1 cellular context compared by ENCODE assay signal in the genomic region with DNA sequence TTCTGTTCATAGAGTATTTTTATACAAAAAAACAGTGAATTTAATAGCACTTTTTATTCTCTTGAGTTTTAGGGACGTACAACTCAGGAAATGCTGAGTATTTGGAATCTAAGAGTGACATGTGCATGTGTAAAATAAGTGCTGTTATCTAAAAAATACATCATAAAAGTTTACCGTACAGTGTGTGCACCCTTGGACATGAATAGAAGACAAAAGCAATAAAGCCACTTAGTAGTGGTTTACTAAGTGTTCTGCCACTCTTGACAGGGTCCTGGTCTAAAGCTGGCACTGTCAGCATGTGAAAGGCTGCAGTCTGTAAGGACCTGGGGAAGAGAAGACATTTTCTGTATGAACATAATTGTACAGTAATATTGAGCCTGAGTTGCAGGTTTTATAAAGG.
TF ChIP-seq lines count a peak whose summit lies in the region.

No MANE protein-coding gene starts in this region.

TF ChIP-seq in HEK293, 187 proteins besides CTCF, POLR2A, EP300 and RAD21 (continued from another document):
- TF ChIP-seq, protein P1, sequence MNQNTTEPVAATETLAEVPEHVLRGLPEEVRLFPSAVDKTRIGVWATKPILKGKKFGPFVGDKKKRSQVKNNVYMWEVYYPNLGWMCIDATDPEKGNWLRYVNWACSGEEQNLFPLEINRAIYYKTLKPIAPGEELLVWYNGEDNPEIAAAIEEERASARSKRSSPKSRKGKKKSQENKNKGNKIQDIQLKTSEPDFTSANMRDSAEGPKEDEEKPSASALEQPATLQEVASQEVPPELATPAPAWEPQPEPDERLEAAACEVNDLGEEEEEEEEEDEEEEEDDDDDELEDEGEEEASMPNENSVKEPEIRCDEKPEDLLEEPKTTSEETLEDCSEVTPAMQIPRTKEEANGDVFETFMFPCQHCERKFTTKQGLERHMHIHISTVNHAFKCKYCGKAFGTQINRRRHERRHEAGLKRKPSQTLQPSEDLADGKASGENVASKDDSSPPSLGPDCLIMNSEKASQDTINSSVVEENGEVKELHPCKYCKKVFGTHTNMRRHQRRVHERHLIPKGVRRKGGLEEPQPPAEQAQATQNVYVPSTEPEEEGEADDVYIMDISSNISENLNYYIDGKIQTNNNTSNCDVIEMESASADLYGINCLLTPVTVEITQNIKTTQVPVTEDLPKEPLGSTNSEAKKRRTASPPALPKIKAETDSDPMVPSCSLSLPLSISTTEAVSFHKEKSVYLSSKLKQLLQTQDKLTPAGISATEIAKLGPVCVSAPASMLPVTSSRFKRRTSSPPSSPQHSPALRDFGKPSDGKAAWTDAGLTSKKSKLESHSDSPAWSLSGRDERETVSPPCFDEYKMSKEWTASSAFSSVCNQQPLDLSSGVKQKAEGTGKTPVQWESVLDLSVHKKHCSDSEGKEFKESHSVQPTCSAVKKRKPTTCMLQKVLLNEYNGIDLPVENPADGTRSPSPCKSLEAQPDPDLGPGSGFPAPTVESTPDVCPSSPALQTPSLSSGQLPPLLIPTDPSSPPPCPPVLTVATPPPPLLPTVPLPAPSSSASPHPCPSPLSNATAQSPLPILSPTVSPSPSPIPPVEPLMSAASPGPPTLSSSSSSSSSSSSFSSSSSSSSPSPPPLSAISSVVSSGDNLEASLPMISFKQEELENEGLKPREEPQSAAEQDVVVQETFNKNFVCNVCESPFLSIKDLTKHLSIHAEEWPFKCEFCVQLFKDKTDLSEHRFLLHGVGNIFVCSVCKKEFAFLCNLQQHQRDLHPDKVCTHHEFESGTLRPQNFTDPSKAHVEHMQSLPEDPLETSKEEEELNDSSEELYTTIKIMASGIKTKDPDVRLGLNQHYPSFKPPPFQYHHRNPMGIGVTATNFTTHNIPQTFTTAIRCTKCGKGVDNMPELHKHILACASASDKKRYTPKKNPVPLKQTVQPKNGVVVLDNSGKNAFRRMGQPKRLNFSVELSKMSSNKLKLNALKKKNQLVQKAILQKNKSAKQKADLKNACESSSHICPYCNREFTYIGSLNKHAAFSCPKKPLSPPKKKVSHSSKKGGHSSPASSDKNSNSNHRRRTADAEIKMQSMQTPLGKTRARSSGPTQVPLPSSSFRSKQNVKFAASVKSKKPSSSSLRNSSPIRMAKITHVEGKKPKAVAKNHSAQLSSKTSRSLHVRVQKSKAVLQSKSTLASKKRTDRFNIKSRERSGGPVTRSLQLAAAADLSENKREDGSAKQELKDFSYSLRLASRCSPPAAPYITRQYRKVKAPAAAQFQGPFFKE (tag by site-specific recombination; IDR thresholded peaks at IDR 0.05; ENCODE audit: borderline replicate concordance), result no peak
- TF ChIP-seq, protein P2, sequence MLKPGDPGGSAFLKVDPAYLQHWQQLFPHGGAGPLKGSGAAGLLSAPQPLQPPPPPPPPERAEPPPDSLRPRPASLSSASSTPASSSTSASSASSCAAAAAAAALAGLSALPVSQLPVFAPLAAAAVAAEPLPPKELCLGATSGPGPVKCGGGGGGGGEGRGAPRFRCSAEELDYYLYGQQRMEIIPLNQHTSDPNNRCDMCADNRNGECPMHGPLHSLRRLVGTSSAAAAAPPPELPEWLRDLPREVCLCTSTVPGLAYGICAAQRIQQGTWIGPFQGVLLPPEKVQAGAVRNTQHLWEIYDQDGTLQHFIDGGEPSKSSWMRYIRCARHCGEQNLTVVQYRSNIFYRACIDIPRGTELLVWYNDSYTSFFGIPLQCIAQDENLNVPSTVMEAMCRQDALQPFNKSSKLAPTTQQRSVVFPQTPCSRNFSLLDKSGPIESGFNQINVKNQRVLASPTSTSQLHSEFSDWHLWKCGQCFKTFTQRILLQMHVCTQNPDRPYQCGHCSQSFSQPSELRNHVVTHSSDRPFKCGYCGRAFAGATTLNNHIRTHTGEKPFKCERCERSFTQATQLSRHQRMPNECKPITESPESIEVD (tag by site-specific recombination; IDR thresholded peaks at IDR 0.05), result peak; percentile 81
- TF ChIP-seq, protein P3, sequence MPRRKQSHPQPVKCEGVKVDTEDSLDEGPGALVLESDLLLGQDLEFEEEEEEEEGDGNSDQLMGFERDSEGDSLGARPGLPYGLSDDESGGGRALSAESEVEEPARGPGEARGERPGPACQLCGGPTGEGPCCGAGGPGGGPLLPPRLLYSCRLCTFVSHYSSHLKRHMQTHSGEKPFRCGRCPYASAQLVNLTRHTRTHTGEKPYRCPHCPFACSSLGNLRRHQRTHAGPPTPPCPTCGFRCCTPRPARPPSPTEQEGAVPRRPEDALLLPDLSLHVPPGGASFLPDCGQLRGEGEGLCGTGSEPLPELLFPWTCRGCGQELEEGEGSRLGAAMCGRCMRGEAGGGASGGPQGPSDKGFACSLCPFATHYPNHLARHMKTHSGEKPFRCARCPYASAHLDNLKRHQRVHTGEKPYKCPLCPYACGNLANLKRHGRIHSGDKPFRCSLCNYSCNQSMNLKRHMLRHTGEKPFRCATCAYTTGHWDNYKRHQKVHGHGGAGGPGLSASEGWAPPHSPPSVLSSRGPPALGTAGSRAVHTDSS (tag by site-specific recombination; IDR thresholded peaks at IDR 0.05), result no peak
- TF ChIP-seq ZNF146 (tag by site-specific recombination; IDR thresholded peaks at IDR 0.05), result no peak
- TF ChIP-seq ZFP41 (tag by site-specific recombination; IDR thresholded peaks at IDR 0.05; ENCODE audit: borderline replicate concordance), result no peak
- no peak for TF ChIP-seq SP2 (tag by site-specific recombination; IDR thresholded peaks at IDR 0.05)
- no peak for TF ChIP-seq ZNF677 (tag by site-specific recombination; IDR thresholded peaks at IDR 0.05)
- TF ChIP-seq ZNF292 (tag by site-specific recombination; IDR thresholded peaks at IDR 0.05; ENCODE audit: borderline replicate concordance, low read depth), result no peak
- peak; percentile 98 for TF ChIP-seq ZNF600 (tag by site-specific recombination; IDR thresholded peaks at IDR 0.05)
- no peak for TF ChIP-seq MYNN (tag by site-specific recombination; IDR thresholded peaks at IDR 0.05; ENCODE audit: borderline replicate concordance)
- TF ChIP-seq ZNF843 (tag by site-specific recombination; IDR thresholded peaks at IDR 0.05), result peak; percentile 69
- TF ChIP-seq OVOL3 (tag by site-specific recombination; IDR thresholded peaks at IDR 0.05), result no peak
- TF ChIP-seq ZNF211 (tag by site-specific recombination; IDR thresholded peaks at IDR 0.05; ENCODE audit: low read depth), result no peak
- TF ChIP-seq ZNF169 (tag by site-specific recombination; IDR thresholded peaks at IDR 0.05), result no peak
- no peak for TF ChIP-seq ZBTB17 (tag by site-specific recombination; IDR thresholded peaks at IDR 0.05)
- peak; percentile 77; the same call in 1 of the 2 replicates for TF ChIP-seq ZNF561 (tag by site-specific recombination; IDR thresholded peaks at IDR 0.05; ENCODE audit: borderline replicate concordance)
- TF ChIP-seq, protein P4, sequence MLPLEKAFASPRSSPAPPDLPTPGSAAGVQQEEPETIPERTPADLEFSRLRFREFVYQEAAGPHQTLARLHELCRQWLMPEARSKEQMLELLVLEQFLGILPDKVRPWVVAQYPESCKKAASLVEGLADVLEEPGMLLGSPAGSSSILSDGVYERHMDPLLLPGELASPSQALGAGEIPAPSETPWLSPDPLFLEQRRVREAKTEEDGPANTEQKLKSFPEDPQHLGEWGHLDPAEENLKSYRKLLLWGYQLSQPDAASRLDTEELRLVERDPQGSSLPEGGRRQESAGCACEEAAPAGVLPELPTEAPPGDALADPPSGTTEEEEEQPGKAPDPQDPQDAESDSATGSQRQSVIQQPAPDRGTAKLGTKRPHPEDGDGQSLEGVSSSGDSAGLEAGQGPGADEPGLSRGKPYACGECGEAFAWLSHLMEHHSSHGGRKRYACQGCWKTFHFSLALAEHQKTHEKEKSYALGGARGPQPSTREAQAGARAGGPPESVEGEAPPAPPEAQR (tag by site-specific recombination; IDR thresholded peaks at IDR 0.05), result no peak
- peak; percentile 81 for TF ChIP-seq OSR2 (tag by site-specific recombination; IDR thresholded peaks at IDR 0.05)
- TF ChIP-seq ZBTB20 (tag by site-specific recombination; IDR thresholded peaks at IDR 0.05), result no peak
